Comparison of ENCODE assay signal across 1 cellular context in the genomic region with DNA sequence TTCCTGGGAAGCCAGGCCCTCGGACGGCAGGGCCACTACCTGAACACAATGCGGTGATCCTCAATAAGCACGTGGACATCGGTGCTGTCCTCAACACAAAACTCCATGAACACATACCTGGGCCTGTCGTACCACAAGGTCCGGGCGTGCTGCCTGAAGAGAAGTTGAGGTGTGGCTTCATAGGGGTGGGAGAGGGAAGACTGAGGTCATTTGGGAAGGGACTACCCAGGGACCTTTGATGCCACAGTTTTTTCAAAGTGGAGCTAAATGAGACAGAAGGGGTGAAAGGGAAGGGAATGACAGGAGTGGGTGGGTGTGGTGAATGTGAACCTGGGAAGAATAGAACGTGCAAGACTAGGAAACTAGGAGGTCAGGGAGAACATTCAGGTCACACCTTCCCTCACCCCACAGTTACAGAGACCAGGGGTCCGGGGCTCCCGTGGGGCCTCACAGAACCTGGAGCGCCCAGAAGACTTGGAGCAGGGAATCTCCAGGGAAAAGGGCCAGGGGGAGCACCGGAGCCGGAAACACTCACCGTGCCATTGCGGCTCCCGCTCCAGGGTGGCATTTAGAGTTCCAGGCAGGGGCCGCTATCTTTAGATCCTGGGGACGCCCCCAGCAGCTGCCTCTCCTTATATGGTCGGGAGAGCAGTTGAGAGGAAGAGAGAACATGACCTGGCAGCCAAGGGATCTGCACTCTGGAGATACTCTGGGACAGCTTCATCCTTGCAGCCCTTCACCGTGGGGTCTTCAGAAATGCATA.
TF ChIP-seq lines count a peak whose summit lies in the region.

PTGES3L (minus strand) TSS at position 570 of the 763 bp plus-strand sequence; CDS start at position 543, 27 bp downstream.

TF ChIP-seq in HepG2, 621 proteins besides CTCF, POLR2A, EP300 and RAD21 (continued from another document and continues in another):
- TF ChIP-seq, protein P1, sequence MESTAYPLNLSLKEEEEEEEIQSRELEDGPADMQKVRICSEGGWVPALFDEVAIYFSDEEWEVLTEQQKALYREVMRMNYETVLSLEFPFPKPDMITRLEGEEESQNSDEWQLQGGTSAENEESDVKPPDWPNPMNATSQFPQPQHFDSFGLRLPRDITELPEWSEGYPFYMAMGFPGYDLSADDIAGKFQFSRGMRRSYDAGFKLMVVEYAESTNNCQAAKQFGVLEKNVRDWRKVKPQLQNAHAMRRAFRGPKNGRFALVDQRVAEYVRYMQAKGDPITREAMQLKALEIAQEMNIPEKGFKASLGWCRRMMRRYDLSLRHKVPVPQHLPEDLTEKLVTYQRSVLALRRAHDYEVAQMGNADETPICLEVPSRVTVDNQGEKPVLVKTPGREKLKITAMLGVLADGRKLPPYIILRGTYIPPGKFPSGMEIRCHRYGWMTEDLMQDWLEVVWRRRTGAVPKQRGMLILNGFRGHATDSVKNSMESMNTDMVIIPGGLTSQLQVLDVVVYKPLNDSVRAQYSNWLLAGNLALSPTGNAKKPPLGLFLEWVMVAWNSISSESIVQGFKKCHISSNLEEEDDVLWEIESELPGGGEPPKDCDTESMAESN (CRISPR knock-in tag; conservative IDR thresholded peaks at IDR 0.05) = no peak
- TF ChIP-seq ZNF205 (CRISPR knock-in tag; IDR thresholded peaks at IDR 0.05) = no peak; the same call in 1 of the 2 replicates
- TF ChIP-seq, protein P2, sequence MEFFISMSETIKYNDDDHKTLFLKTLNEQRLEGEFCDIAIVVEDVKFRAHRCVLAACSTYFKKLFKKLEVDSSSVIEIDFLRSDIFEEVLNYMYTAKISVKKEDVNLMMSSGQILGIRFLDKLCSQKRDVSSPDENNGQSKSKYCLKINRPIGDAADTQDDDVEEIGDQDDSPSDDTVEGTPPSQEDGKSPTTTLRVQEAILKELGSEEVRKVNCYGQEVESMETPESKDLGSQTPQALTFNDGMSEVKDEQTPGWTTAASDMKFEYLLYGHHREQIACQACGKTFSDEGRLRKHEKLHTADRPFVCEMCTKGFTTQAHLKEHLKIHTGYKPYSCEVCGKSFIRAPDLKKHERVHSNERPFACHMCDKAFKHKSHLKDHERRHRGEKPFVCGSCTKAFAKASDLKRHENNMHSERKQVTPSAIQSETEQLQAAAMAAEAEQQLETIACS (CRISPR knock-in tag; IDR thresholded peaks at IDR 0.05) = no peak
- no peak; the same call in 1 of the 2 replicates for TF ChIP-seq ZNF879 (CRISPR knock-in tag; IDR thresholded peaks at IDR 0.05)
- no peak for TF ChIP-seq SP5 (CRISPR knock-in tag; IDR thresholded peaks at IDR 0.05; ENCODE audit: borderline replicate concordance, low read depth)
- no peak for TF ChIP-seq RAD51 (IDR thresholded peaks at IDR 0.05; ENCODE audit: borderline replicate concordance)
- TF ChIP-seq BORCS8-MEF2B (CRISPR knock-in tag; IDR thresholded peaks at IDR 0.05) = no peak
- TF ChIP-seq, protein P3, sequence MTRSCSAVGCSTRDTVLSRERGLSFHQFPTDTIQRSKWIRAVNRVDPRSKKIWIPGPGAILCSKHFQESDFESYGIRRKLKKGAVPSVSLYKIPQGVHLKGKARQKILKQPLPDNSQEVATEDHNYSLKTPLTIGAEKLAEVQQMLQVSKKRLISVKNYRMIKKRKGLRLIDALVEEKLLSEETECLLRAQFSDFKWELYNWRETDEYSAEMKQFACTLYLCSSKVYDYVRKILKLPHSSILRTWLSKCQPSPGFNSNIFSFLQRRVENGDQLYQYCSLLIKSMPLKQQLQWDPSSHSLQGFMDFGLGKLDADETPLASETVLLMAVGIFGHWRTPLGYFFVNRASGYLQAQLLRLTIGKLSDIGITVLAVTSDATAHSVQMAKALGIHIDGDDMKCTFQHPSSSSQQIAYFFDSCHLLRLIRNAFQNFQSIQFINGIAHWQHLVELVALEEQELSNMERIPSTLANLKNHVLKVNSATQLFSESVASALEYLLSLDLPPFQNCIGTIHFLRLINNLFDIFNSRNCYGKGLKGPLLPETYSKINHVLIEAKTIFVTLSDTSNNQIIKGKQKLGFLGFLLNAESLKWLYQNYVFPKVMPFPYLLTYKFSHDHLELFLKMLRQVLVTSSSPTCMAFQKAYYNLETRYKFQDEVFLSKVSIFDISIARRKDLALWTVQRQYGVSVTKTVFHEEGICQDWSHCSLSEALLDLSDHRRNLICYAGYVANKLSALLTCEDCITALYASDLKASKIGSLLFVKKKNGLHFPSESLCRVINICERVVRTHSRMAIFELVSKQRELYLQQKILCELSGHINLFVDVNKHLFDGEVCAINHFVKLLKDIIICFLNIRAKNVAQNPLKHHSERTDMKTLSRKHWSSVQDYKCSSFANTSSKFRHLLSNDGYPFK (CRISPR knock-in tag; IDR thresholded peaks at IDR 0.05; ENCODE audit: borderline replicate concordance) = no peak; the same call in 1 of the 2 replicates
- TF ChIP-seq, protein P4, sequence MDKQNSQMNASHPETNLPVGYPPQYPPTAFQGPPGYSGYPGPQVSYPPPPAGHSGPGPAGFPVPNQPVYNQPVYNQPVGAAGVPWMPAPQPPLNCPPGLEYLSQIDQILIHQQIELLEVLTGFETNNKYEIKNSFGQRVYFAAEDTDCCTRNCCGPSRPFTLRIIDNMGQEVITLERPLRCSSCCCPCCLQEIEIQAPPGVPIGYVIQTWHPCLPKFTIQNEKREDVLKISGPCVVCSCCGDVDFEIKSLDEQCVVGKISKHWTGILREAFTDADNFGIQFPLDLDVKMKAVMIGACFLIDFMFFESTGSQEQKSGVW (CRISPR knock-in tag; IDR thresholded peaks at IDR 0.05; ENCODE audit: borderline replicate concordance) = no peak
- TF ChIP-seq BRCA1 (CRISPR knock-in tag; IDR thresholded peaks at IDR 0.05) = peak; percentile 77; the same call in 1 of the 2 replicates
- TF ChIP-seq ZNF253 (CRISPR knock-in tag; IDR thresholded peaks at IDR 0.05; ENCODE audit: borderline replicate concordance) = no peak
- TF ChIP-seq ZNF766 (CRISPR knock-in tag; IDR thresholded peaks at IDR 0.05; ENCODE audit: borderline replicate concordance) = peak; percentile 72; the same call in 1 of the 2 replicates
- TF ChIP-seq ZNF264 (CRISPR knock-in tag; IDR thresholded peaks at IDR 0.05) = 0 out of 2 replicates have a peak, but pooled peaks have one; percentile 64
- no peak; the same call in 1 of the 2 replicates for TF ChIP-seq TFE3 (CRISPR knock-in tag; IDR thresholded peaks at IDR 0.05)
- 0 out of 2 replicates have a peak, but pooled peaks have one; percentile 21 for TF ChIP-seq HHEX (CRISPR knock-in tag; IDR thresholded peaks at IDR 0.05)
- no peak for TF ChIP-seq NR2F1 (CRISPR knock-in tag; IDR thresholded peaks at IDR 0.05)
- TF ChIP-seq PCBP2 (optimal IDR thresholded peaks at IDR 0.05; ENCODE audit: low read depth, low read length, poor library complexity, severe bottlenecking) = no peak
- no peak for TF ChIP-seq ZBTB3 (CRISPR knock-in tag; IDR thresholded peaks at IDR 0.05; ENCODE audit: borderline replicate concordance, low read depth)
- TF ChIP-seq ZBTB7B (CRISPR knock-in tag; IDR thresholded peaks at IDR 0.05) = no peak; the same call in 1 of the 2 replicates
- TF ChIP-seq, protein P5, sequence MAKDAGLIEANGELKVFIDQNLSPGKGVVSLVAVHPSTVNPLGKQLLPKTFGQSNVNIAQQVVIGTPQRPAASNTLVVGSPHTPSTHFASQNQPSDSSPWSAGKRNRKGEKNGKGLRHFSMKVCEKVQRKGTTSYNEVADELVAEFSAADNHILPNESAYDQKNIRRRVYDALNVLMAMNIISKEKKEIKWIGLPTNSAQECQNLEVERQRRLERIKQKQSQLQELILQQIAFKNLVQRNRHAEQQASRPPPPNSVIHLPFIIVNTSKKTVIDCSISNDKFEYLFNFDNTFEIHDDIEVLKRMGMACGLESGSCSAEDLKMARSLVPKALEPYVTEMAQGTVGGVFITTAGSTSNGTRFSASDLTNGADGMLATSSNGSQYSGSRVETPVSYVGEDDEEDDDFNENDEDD (CRISPR knock-in tag; IDR thresholded peaks at IDR 0.05; ENCODE audit: borderline replicate concordance) = no peak; the same call in 1 of the 2 replicates
- TF ChIP-seq, protein P6, sequence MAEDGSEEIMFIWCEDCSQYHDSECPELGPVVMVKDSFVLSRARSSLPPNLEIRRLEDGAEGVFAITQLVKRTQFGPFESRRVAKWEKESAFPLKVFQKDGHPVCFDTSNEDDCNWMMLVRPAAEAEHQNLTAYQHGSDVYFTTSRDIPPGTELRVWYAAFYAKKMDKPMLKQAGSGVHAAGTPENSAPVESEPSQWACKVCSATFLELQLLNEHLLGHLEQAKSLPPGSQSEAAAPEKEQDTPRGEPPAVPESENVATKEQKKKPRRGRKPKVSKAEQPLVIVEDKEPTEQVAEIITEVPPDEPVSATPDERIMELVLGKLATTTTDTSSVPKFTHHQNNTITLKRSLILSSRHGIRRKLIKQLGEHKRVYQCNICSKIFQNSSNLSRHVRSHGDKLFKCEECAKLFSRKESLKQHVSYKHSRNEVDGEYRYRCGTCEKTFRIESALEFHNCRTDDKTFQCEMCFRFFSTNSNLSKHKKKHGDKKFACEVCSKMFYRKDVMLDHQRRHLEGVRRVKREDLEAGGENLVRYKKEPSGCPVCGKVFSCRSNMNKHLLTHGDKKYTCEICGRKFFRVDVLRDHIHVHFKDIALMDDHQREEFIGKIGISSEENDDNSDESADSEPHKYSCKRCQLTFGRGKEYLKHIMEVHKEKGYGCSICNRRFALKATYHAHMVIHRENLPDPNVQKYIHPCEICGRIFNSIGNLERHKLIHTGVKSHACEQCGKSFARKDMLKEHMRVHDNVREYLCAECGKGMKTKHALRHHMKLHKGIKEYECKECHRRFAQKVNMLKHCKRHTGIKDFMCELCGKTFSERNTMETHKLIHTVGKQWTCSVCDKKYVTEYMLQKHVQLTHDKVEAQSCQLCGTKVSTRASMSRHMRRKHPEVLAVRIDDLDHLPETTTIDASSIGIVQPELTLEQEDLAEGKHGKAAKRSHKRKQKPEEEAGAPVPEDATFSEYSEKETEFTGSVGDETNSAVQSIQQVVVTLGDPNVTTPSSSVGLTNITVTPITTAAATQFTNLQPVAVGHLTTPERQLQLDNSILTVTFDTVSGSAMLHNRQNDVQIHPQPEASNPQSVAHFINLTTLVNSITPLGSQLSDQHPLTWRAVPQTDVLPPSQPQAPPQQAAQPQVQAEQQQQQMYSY (CRISPR knock-in tag; IDR thresholded peaks at IDR 0.05) = peak; percentile 83
- peak; percentile 12 for TF ChIP-seq TEAD3 (CRISPR knock-in tag; optimal IDR thresholded peaks at IDR 0.05; ENCODE audit: borderline replicate concordance)
- TF ChIP-seq RARG (CRISPR knock-in tag; IDR thresholded peaks at IDR 0.05; ENCODE audit: low read depth) = no peak
- no peak for TF ChIP-seq ZNF24 (IDR thresholded peaks at IDR 0.05)
- no peak for TF ChIP-seq ZNF724P (CRISPR knock-in tag; IDR thresholded peaks at IDR 0.05; ENCODE audit: borderline replicate concordance)
- TF ChIP-seq, protein P7, sequence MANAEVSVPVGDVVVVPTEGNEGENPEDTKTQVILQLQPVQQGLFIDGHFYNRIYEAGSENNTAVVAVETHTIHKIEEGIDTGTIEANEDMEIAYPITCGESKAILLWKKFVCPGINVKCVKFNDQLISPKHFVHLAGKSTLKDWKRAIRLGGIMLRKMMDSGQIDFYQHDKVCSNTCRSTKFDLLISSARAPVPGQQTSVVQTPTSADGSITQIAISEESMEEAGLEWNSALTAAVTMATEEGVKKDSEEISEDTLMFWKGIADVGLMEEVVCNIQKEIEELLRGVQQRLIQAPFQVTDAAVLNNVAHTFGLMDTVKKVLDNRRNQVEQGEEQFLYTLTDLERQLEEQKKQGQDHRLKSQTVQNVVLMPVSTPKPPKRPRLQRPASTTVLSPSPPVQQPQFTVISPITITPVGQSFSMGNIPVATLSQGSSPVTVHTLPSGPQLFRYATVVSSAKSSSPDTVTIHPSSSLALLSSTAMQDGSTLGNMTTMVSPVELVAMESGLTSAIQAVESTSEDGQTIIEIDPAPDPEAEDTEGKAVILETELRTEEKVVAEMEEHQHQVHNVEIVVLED (CRISPR knock-in tag; IDR thresholded peaks at IDR 0.05; ENCODE audit: borderline replicate concordance) = no peak
- TF ChIP-seq ZNF678 (CRISPR knock-in tag; IDR thresholded peaks at IDR 0.05) = no peak; the same call in 1 of the 2 replicates
- 0 out of 2 replicates have a peak, but pooled peaks have one; percentile 14 for TF ChIP-seq ZNF709 (CRISPR knock-in tag; IDR thresholded peaks at IDR 0.05)
- no peak for TF ChIP-seq ZFYVE20 (CRISPR knock-in tag; IDR thresholded peaks at IDR 0.05; ENCODE audit: borderline replicate concordance, low read depth)
- TF ChIP-seq, protein P8, sequence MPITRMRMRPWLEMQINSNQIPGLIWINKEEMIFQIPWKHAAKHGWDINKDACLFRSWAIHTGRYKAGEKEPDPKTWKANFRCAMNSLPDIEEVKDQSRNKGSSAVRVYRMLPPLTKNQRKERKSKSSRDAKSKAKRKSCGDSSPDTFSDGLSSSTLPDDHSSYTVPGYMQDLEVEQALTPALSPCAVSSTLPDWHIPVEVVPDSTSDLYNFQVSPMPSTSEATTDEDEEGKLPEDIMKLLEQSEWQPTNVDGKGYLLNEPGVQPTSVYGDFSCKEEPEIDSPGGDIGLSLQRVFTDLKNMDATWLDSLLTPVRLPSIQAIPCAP (CRISPR knock-in tag; IDR thresholded peaks at IDR 0.05; ENCODE audit: low read depth) = no peak
- no peak for TF ChIP-seq CBX2 (IDR thresholded peaks at IDR 0.05; ENCODE audit: low read depth, low read length)
- TF ChIP-seq CBX2 (CRISPR knock-in tag; IDR thresholded peaks at IDR 0.05; ENCODE audit: low read depth) = no peak
- TF ChIP-seq, protein P9, sequence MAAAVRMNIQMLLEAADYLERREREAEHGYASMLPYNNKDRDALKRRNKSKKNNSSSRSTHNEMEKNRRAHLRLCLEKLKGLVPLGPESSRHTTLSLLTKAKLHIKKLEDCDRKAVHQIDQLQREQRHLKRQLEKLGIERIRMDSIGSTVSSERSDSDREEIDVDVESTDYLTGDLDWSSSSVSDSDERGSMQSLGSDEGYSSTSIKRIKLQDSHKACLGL (CRISPR knock-in tag; IDR thresholded peaks at IDR 0.05) = peak; percentile 62
- no peak for TF ChIP-seq CEBPG (CRISPR knock-in tag; IDR thresholded peaks at IDR 0.05)
- TF ChIP-seq ETV6 (CRISPR knock-in tag; conservative IDR thresholded peaks at IDR 0.05) = no peak
- no peak for TF ChIP-seq ZZZ3 (CRISPR knock-in tag; IDR thresholded peaks at IDR 0.05; ENCODE audit: borderline replicate concordance)
- 0 out of 2 replicates have a peak, but pooled peaks have one; percentile 5 for TF ChIP-seq ZNF644 (CRISPR knock-in tag; IDR thresholded peaks at IDR 0.05; ENCODE audit: low read depth)
- peak; percentile 15; the same call in 1 of the 2 replicates for TF ChIP-seq CCDC6 (CRISPR knock-in tag; IDR thresholded peaks at IDR 0.05)
- TF ChIP-seq CBFB (CRISPR knock-in tag; IDR thresholded peaks at IDR 0.05) = no peak
- no peak for TF ChIP-seq SMAD1 (CRISPR knock-in tag; IDR thresholded peaks at IDR 0.05; ENCODE audit: borderline replicate concordance, low read depth)
- TF ChIP-seq TCF7L2 (IDR thresholded peaks at IDR 0.05; ENCODE audit: low read depth, low read length) = no peak
- TF ChIP-seq PCBP1 (IDR thresholded peaks at IDR 0.05; ENCODE audit: borderline replicate concordance, low read depth, low read length) = no peak
- no peak for TF ChIP-seq SP1 (IDR thresholded peaks at IDR 0.05)
- TF ChIP-seq SP1 (CRISPR knock-in tag; IDR thresholded peaks at IDR 0.05) = 0 out of 2 replicates have a peak, but pooled peaks have one; percentile 12
